ENCODE assay signal across 1 cellular context in the genomic region with DNA sequence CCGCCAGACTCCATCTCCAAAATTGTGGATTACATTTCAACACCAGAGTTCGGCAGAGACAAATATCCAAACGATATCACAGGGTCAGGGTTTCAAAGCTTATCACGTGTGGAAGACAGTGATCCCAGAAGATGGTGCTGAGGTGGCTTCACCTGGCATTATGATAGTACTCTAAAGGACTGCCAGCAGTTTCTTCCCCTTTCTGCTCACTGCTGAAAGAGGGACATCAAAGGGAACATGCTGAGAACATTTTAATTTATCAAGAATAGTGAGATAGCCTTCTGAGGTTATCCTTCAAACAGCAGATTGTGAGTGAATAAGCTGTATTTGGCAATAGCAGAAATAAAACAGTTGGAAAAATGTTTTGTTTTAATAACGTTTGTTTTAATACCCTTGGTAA.
TF ChIP-seq lines count a peak whose summit lies in the region.

No MANE protein-coding gene starts in this region.

TF ChIP-seq in IMR-90, 13 proteins besides CTCF, POLR2A, EP300 and RAD21 (continued from another document):
- TF ChIP-seq, protein P1, sequence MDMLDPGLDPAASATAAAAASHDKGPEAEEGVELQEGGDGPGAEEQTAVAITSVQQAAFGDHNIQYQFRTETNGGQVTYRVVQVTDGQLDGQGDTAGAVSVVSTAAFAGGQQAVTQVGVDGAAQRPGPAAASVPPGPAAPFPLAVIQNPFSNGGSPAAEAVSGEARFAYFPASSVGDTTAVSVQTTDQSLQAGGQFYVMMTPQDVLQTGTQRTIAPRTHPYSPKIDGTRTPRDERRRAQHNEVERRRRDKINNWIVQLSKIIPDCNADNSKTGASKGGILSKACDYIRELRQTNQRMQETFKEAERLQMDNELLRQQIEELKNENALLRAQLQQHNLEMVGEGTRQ (IDR thresholded peaks at IDR 0.05; ENCODE audit: low read depth, low read length) = no peak
- no peak for TF ChIP-seq CHD1 (IDR thresholded peaks at IDR 0.05; ENCODE audit: low read depth, low read length)
- TF ChIP-seq MXI1 (IDR thresholded peaks at IDR 0.05; ENCODE audit: borderline replicate concordance, low read depth, low read length) = no peak
- TF ChIP-seq RFX5 (IDR thresholded peaks at IDR 0.05; ENCODE audit: low read depth, low read length) = no peak
- TF ChIP-seq SMC3 (IDR thresholded peaks at IDR 0.05; ENCODE audit: low read depth, low read length) = no peak
TF ChIP-seq in IMR-90: peak in this region for 0.
